1 cellular context compared by ENCODE assay signal in the genomic region with DNA sequence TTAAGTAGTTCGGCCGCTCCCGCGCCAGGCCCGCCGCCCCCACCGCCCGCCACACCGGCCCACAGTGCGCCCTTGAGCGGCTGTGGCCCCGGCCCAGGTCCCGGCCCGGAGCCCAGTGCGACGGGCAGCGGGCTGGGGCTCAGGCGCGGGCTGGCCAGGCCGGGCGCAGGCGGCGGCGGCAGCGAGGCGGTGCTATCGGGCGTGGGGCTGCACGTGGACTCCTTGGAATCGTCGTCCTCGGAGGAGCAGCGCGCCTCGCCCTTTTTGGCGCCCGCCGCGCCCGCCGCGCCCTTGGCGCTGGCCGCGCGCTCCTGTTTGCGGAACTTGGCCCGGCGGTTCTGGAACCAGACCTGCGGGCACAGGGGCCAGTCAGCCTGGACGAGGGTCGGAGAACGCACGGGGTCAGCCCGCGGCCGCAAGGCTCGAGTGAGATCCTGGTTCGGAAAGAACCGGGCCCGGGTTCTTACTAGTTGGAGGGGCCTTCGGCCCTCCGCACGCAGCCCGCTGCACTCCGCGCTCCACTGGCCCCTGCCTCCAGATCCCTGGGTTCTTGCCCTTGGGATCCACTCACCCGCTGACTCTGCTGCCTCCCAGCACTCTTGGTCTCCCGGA.
TF ChIP-seq lines count a peak whose summit lies in the region.

No MANE protein-coding gene starts in this region.

TF ChIP-seq in H1, 55 proteins besides CTCF, POLR2A, EP300 and RAD21:
- TF ChIP-seq EZH2 (IDR thresholded peaks at IDR 0.05; ENCODE audit: low read depth, low read length, severe bottlenecking) (peak; percentile 95), ZNF274 (IDR thresholded peaks at IDR 0.05; ENCODE audit: borderline replicate concordance, extremely low read depth, low read length) (no peak), SAP30 (IDR thresholded peaks at IDR 0.05; ENCODE audit: insufficient read depth, insufficient replicate concordance, low read length) (no peak), SUZ12 (IDR thresholded peaks at IDR 0.05; ENCODE audit: low read length) (peak; percentile 92; the same call in 1 of the 2 replicates), KDM4A (IDR thresholded peaks at IDR 0.05; ENCODE audit: low read depth, low read length, severe bottlenecking) (peak; percentile 42), RNF2 (IDR thresholded peaks at IDR 0.05; ENCODE audit: borderline replicate concordance, low read depth, low read length, missing control alignments, poor library complexity, severe bottlenecking) (peak; percentile 7), MAX (IDR thresholded peaks at IDR 0.05) (peak; percentile 92)
- TF ChIP-seq, protein P1, sequence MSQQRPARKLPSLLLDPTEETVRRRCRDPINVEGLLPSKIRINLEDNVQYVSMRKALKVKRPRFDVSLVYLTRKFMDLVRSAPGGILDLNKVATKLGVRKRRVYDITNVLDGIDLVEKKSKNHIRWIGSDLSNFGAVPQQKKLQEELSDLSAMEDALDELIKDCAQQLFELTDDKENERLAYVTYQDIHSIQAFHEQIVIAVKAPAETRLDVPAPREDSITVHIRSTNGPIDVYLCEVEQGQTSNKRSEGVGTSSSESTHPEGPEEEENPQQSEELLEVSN (IDR thresholded peaks at IDR 0.05): peak; percentile 89
